In genomic region chr14:101372494-101372813, GRCh38 we compare ENCODE assay signal across 25 cellular contexts.
DNase-seq lines count a peak whose midpoint lies in the region; ATAC-seq and TF ChIP-seq lines count a peak whose summit lies in the region.
"Had no signal": no experiment of that assay in that cellular context is flagged by ENCODE, and none has a peak within 500 bp of the region (broad histone marks: within the 10 kb centered on the region; RNA-seq: fewer than 3 reads in every experiment).

No MANE protein-coding gene starts in this region.

- no peak overlapping the region for H3K4me3 Mint-ChIP-seq in activated CD4-positive, alpha-beta memory T cell treated with anti-CD3 and anti-CD28 coated beads, Interleukin-2, amount 10 ng/mL, durations not matched to agents 7 days and 5 days
- no peak overlapping the region for H3K4me3 Mint-ChIP-seq in activated CD4-positive, alpha-beta memory T cell treated with anti-CD3 and anti-CD28 coated beads for 36 hours
- H3K4me3 Mint-ChIP-seq in stimulated activated memory B cell treated with anti-CD40 and anti-IgM and Interleukin-4, amounts not matched to agents 10 μg/mL and 1 μg/mL and 100 μg/mL, for 72 hours: no peak overlapping the region
- H3K4me3 Mint-ChIP-seq: CD4-positive, CD25-positive, alpha-beta regulatory T cell had no signal

- no peak overlapping the region for H3K27ac ChIP-seq in neuronal stem cell (replicated peaks; ENCODE audit: low read length)
- H3K27ac ChIP-seq: BLaER1, RWPE1, SK-N-MC had no signal

- H3K27me3 ChIP-seq in neuronal stem cell (ENCODE audit: control insufficient read depth in 3 of 3, insufficient read depth in 3 of 3, low read depth in 1 of 3, low read length in 3 of 3): peaks cover 0 to 2% (median 0%) of the 10 kb centered on the region in 3 experiments
- H3K27me3 ChIP-seq: BLaER1, MG63 had no signal

- no peaks in the 10 kb centered on the region for H3K36me3 Mint-ChIP-seq in activated CD4-positive, alpha-beta memory T cell treated with anti-CD3 and anti-CD28 coated beads, Interleukin-2, amount 10 ng/mL, durations not matched to agents 7 days and 5 days (ENCODE audit: low read depth)
- H3K36me3 Mint-ChIP-seq in activated CD4-positive, alpha-beta memory T cell treated with anti-CD3 and anti-CD28 coated beads for 36 hours: no peaks in the 10 kb centered on the region
- no peaks in the 10 kb centered on the region for H3K36me3 Mint-ChIP-seq in stimulated activated memory B cell treated with anti-CD40 and anti-IgM and Interleukin-4, amounts not matched to agents 10 μg/mL and 1 μg/mL and 100 μg/mL, for 72 hours
- H3K36me3 Mint-ChIP-seq: CD4-positive, CD25-positive, alpha-beta regulatory T cell had no signal

- WGBS in neuronal stem cell (ENCODE audit: extremely low coverage in 2 of 2, insufficient read length in 2 of 2, insufficient replicate concordance in 1 of 2), 2 donors: no CpG with 5 or more reads among the region's 5 CpGs

- H4K91ac ChIP-seq in neuronal stem cell (ENCODE audit: low read depth, low read length, poor library complexity): no peak overlapping the region

- peak; percentile 10 for DNase-seq in activated CD4-positive, alpha-beta memory T cell treated with anti-CD3 and anti-CD28 coated beads, Interleukin-2, amount 10 ng/mL, durations not matched to agents 7 days and 5 days
- DNase-seq in activated CD4-positive, alpha-beta memory T cell treated with anti-CD3 and anti-CD28 coated beads for 36 hours: no peak
- DNase-seq in GM13976 (ENCODE audit: low spot score) (peak; percentile 15), neuronal stem cell (ENCODE audit: low spot score) (no peak)
- DNase-seq: 8988T; ACHN; CD4-positive, CD25-positive, alpha-beta regulatory T cell; DMS153; DND-41; HCEC 1CT; IMR-90; KG1; MG63; NCI-H1105 treated with DMSO at 0.1 percent for 48 hours; NCI-H146; NCI-H1930; NCI-H69; SIG-M5 had no signal

- peaks cover 2% of the 10 kb centered on the region for H3K27me3 Mint-ChIP-seq in activated CD4-positive, alpha-beta memory T cell treated with anti-CD3 and anti-CD28 coated beads, Interleukin-2, amount 10 ng/mL, durations not matched to agents 7 days and 5 days
- H3K27me3 Mint-ChIP-seq in activated CD4-positive, alpha-beta memory T cell treated with anti-CD3 and anti-CD28 coated beads for 36 hours: peaks cover 12% of the 10 kb centered on the region
- peaks cover 10% of the 10 kb centered on the region for H3K27me3 Mint-ChIP-seq in stimulated activated memory B cell treated with anti-CD40 and anti-IgM and Interleukin-4, amounts not matched to agents 10 μg/mL and 1 μg/mL and 100 μg/mL, for 72 hours
- H3K27me3 Mint-ChIP-seq: CD4-positive, CD25-positive, alpha-beta regulatory T cell had no signal

- no peak overlapping the region for H2AFZ ChIP-seq in neuronal stem cell (ENCODE audit: low read length)

- peak; percentile 7 for ATAC-seq in stimulated activated memory B cell treated with anti-CD40 and anti-IgM and Interleukin-4, amounts not matched to agents 10 μg/mL and 1 μg/mL and 100 μg/mL, for 72 hours
- no peak for ATAC-seq in GM19395 (IDR thresholded peaks at IDR 0.05; ENCODE audit: unreplicated experiment)
- no peak for ATAC-seq in GM19328 (IDR thresholded peaks at IDR 0.05; ENCODE audit: unreplicated experiment)
- ATAC-seq: Panc1 had no signal

- TF ChIP-seq CTCF in GM13976 (IDR thresholded peaks at IDR 0.05; ENCODE audit: borderline replicate concordance, control extremely low read depth, extremely low read depth, insufficient read depth, missing control alignments): no peak

- H3K4me3 ChIP-seq in neuronal stem cell (ENCODE audit: low read length in 2 of 2): no peak overlapping the region
- H3K4me3 ChIP-seq: BLaER1, MG63, SK-N-MC had no signal

- peak overlapping the region; percentile 9 for H3K18ac ChIP-seq in neuronal stem cell (ENCODE audit: low read length)

- H2BK120ac ChIP-seq in neuronal stem cell (ENCODE audit: low read depth, low read length): no peak overlapping the region

- no peak overlapping the region for H2BK15ac ChIP-seq in neuronal stem cell (ENCODE audit: low read length)

- no peaks in the 10 kb centered on the region for H3K79me1 ChIP-seq in neuronal stem cell (ENCODE audit: low read depth, low read length)

- H4K8ac ChIP-seq in neuronal stem cell (ENCODE audit: low read depth, low read length): no peak overlapping the region

- no peaks in the 10 kb centered on the region for H3K4me1 Mint-ChIP-seq in activated CD4-positive, alpha-beta memory T cell treated with anti-CD3 and anti-CD28 coated beads, Interleukin-2, amount 10 ng/mL, durations not matched to agents 7 days and 5 days
- no peaks in the 10 kb centered on the region for H3K4me1 Mint-ChIP-seq in activated CD4-positive, alpha-beta memory T cell treated with anti-CD3 and anti-CD28 coated beads for 36 hours (ENCODE audit: low read depth)
- no peaks in the 10 kb centered on the region for H3K4me1 Mint-ChIP-seq in stimulated activated memory B cell treated with anti-CD40 and anti-IgM and Interleukin-4, amounts not matched to agents 10 μg/mL and 1 μg/mL and 100 μg/mL, for 72 hours
- H3K4me1 Mint-ChIP-seq: CD4-positive, CD25-positive, alpha-beta regulatory T cell had no signal

- no peaks in the 10 kb centered on the region for H3K9me3 ChIP-seq in neuronal stem cell (replicated peaks in 1 of 2; ENCODE audit: control insufficient read depth in 2 of 2, insufficient read depth in 1 of 2, low read depth in 1 of 2, low read length in 2 of 2)
- H3K9me3 ChIP-seq: BLaER1, MG63 had no signal

- H3K4me1 ChIP-seq in neuronal stem cell (ENCODE audit: control insufficient read depth in 2 of 2, insufficient read depth in 1 of 2, low read depth in 1 of 2, low read length in 2 of 2): peaks cover 1 to 7% of the 10 kb centered on the region in 2 donors

- in situ Hi-C loops in GM13976 (cut with MboI; ENCODE audit: low sequenced_read_pairs, unreplicated experiment): no loop called here

- no peak overlapping the region for H3K4me2 ChIP-seq in neuronal stem cell (ENCODE audit: insufficient read depth, low read length, poor library complexity, severe bottlenecking)
- H3K4me2 ChIP-seq: BLaER1 had no signal

- no peak overlapping the region for H3K4ac ChIP-seq in neuronal stem cell (ENCODE audit: low read length)

- no peak overlapping the region for H3K9ac ChIP-seq in neuronal stem cell (ENCODE audit: low read depth, low read length, poor library complexity)
- H3K9ac ChIP-seq: BLaER1 had no signal

- POLR2A ChIA-PET in activated CD4-positive, alpha-beta memory T cell treated with anti-CD3 and anti-CD28 coated beads, Interleukin-2, amount 10 ng/mL, durations not matched to agents 7 days and 5 days (lab: Charles Lee): no interaction called here
- POLR2A ChIA-PET in activated CD4-positive, alpha-beta memory T cell treated with anti-CD3 and anti-CD28 coated beads for 36 hours (lab: Charles Lee): no interaction called here

- no peaks in the 10 kb centered on the region for H3K36me3 ChIP-seq in neuronal stem cell (replicated peaks in 1 of 2; ENCODE audit: control insufficient read depth in 2 of 2, insufficient read depth in 2 of 2, low read length in 2 of 2)
- H3K36me3 ChIP-seq: BLaER1, MG63 had no signal

- H3K9me3 Mint-ChIP-seq in activated CD4-positive, alpha-beta memory T cell treated with anti-CD3 and anti-CD28 coated beads, Interleukin-2, amount 10 ng/mL, durations not matched to agents 7 days and 5 days: no peaks in the 10 kb centered on the region
- no peaks in the 10 kb centered on the region for H3K9me3 Mint-ChIP-seq in activated CD4-positive, alpha-beta memory T cell treated with anti-CD3 and anti-CD28 coated beads for 36 hours
- peaks cover 3% of the 10 kb centered on the region for H3K9me3 Mint-ChIP-seq in stimulated activated memory B cell treated with anti-CD40 and anti-IgM and Interleukin-4, amounts not matched to agents 10 μg/mL and 1 μg/mL and 100 μg/mL, for 72 hours

- CTCF ChIA-PET in activated CD4-positive, alpha-beta memory T cell treated with anti-CD3 and anti-CD28 coated beads, Interleukin-2, amount 10 ng/mL, durations not matched to agents 7 days and 5 days (lab: Charles Lee): no interaction called here
- CTCF ChIA-PET in activated CD4-positive, alpha-beta memory T cell treated with anti-CD3 and anti-CD28 coated beads for 36 hours (lab: Charles Lee): no interaction called here

- intact Hi-C loops in activated CD4-positive, alpha-beta memory T cell treated with anti-CD3 and anti-CD28 coated beads for 36 hours (cut with micrococcal nuclease): no loop called here

- H3K27ac Mint-ChIP-seq in activated CD4-positive, alpha-beta memory T cell treated with anti-CD3 and anti-CD28 coated beads, Interleukin-2, amount 10 ng/mL, durations not matched to agents 7 days and 5 days: no peak overlapping the region
- H3K27ac Mint-ChIP-seq in activated CD4-positive, alpha-beta memory T cell treated with anti-CD3 and anti-CD28 coated beads for 36 hours: no peak overlapping the region
- no peak overlapping the region for H3K27ac Mint-ChIP-seq in stimulated activated memory B cell treated with anti-CD40 and anti-IgM and Interleukin-4, amounts not matched to agents 10 μg/mL and 1 μg/mL and 100 μg/mL, for 72 hours
- H3K27ac Mint-ChIP-seq: CD4-positive, CD25-positive, alpha-beta regulatory T cell had no signal

- no peak overlapping the region for H2AK5ac ChIP-seq in neuronal stem cell (ENCODE audit: low read depth, low read length)

- no peak overlapping the region for H3K23ac ChIP-seq in neuronal stem cell (ENCODE audit: low read depth, low read length, poor library complexity)

- no peak overlapping the region for H3K14ac ChIP-seq in neuronal stem cell (ENCODE audit: low read length)

- H2BK12ac ChIP-seq in neuronal stem cell (ENCODE audit: low read length): no peak overlapping the region

- no peak overlapping the region for H2BK5ac ChIP-seq in neuronal stem cell (ENCODE audit: low read length)

Comparison
In these comparisons a context has a peak if more than half of its experiments do, and no peak if none do; other contexts are left out.
1. DNase-seq: peak in activated CD4-positive, alpha-beta memory T cell treated with anti-CD3 and anti-CD28 coated beads, Interleukin-2, amount 10 ng/mL, durations not matched to agents 7 days and 5 days (single experiment) and GM13976 (single experiment); none in activated CD4-positive, alpha-beta memory T cell treated with anti-CD3 and anti-CD28 coated beads for 36 hours (single experiment) and neuronal stem cell (single experiment).